8 cellular contexts compared by ENCODE assay signal in genomic region chr19:17266975-17267788, GRCh38. TPM values are rescaled to one million over a fixed set of nuclear protein-coding genes. Genes with fewer than 3 reads are reported as not detected.
DNase-seq lines count a peak whose midpoint lies in the region; ATAC-seq and TF ChIP-seq lines count a peak whose summit lies in the region.

BABAM1 (plus strand) TSS chr19:17267443; CDS start chr19:17268807, 1,364 bp downstream.

- H3K27me3 ChIP-seq in heart right ventricle = no peaks in the 10 kb centered on the region
- no peaks in the 10 kb centered on the region for H3K27me3 ChIP-seq in upper lobe of left lung

- TF ChIP-seq POLR2A in upper lobe of left lung (IDR thresholded peaks at IDR 0.05) = peak in 2 of 4 donors; percentile 31 to 51

- H3K9me3 ChIP-seq in heart right ventricle (no peaks in the 10 kb centered on the region), upper lobe of left lung (no peaks in the 10 kb centered on the region)

- H3K36me3 ChIP-seq in heart right ventricle (peaks cover 0 to 36% (median 20%) of the 10 kb centered on the region in 9 donors), upper lobe of left lung (peaks cover 6 to 34% (median 26%) of the 10 kb centered on the region in 4 donors)

- intact Hi-C loops in T-helper 1 cell treated with Interleukin-12 subunit alpha and Interleukin-12 subunit beta and Interleukin-4 antibody, amounts not matched to agents 30 ng/mL and 1 ng/mL, for 36 hours (cut with micrococcal nuclease) = loop anchor here (1.0 to 5.0 kb wide), 13 partner anchors 15 to 695 kb away; partner anchors contain the start of genes DDA1, GTPBP3, HAUS8 and MRPL34
- intact Hi-C loops in heart right ventricle (cut with DNase I) (no loop called here), posterior cingulate gyrus (cut with DNase I) (loop anchor here (5.0 to 10.0 kb wide), 2 partner anchors 40 to 52 kb away; partner anchors contain the start of genes DDA1, MRPL34 and USE1)

- peak within 1 kb of the TSS; percentile 18 to 96 (median 82) for H3K27ac ChIP-seq in heart right ventricle
- H3K27ac ChIP-seq in upper lobe of left lung = peak within 1 kb of the TSS; percentile 63 to 86 (median 74)

- ATAC-seq in HG02870 (IDR thresholded peaks at IDR 0.05; ENCODE audit: unreplicated experiment) (peak; percentile 91), heart right ventricle (peak; percentile 95 to 97 (median 96)), upper lobe of left lung (ENCODE audit: low FRiP score in 2 of 2) (peak; percentile 98)

- no peak for TF ChIP-seq CTCF in GM13976 (IDR thresholded peaks at IDR 0.05; ENCODE audit: borderline replicate concordance, control extremely low read depth, extremely low read depth, insufficient read depth, missing control alignments)
- no peak for TF ChIP-seq CTCF in heart right ventricle (IDR thresholded peaks at IDR 0.05)
- TF ChIP-seq CTCF in upper lobe of left lung (IDR thresholded peaks at IDR 0.05) = no peak

- H3K4me1 ChIP-seq in heart right ventricle = peaks cover 2 to 36% (median 20%) of the 10 kb centered on the region in 9 donors
- H3K4me1 ChIP-seq in upper lobe of left lung = peaks cover 6 to 30% (median 16%) of the 10 kb centered on the region in 4 donors

- no peak for TF ChIP-seq EP300 in upper lobe of left lung (IDR thresholded peaks at IDR 0.05)

- in situ Hi-C loops in GM13976 (cut with MboI; ENCODE audit: low sequenced_read_pairs, unreplicated experiment) = no loop called here

- peak within 1 kb of the TSS; percentile 56 to 97 (median 80) for H3K4me3 ChIP-seq in heart right ventricle
- H3K4me3 ChIP-seq in upper lobe of left lung = peak within 1 kb of the TSS; percentile 39 to 91 (median 66)

- DNase-seq in GM13976 (ENCODE audit: low spot score) (peak; percentile 97), NCI-H146 treated with DMSO at 0.1 percent for 48 hours (lab: John Stamatoyannopoulos, UW; ENCODE audit: unreplicated experiment) (peak; percentile 99), amniotic epithelial cell (ENCODE audit: low read depth) (peak; percentile 100), heart right ventricle (peak; percentile 87 to 99), posterior cingulate gyrus (peak; percentile 92 to 99 (median 96)), upper lobe of left lung (peak; percentile 90 to 98)

- 0 to 1% methylated on average over 27 of the region's 27 CpGs for WGBS in heart right ventricle, 2 donors
- WGBS in upper lobe of left lung, 2 donors = 0 to 1% methylated on average over 27 of the region's 27 CpGs

RNA-seq across cellular contexts. Expression of gene BABAM1, which starts in this region (rescaled TPM):
- 107 and 113 TPM in 2 replicates for total RNA-seq in T-helper 1 cell treated with Interleukin-12 subunit alpha and Interleukin-12 subunit beta and Interleukin-4 antibody, amounts not matched to agents 30 ng/mL and 1 ng/mL, for 36 hours
- total RNA-seq in heart right ventricle (10 to 100 TPM; 64.5 to 83.4 (median 74.4) TPM), upper lobe of left lung (10 to 100 TPM; 45.1 to 95.3 (median 82.3) TPM)
- 10 to 100 TPM; 68.9 to 88.2 TPM for polyA plus RNA-seq in heart right ventricle

Comparison
In these comparisons a context has a peak if more than half of its experiments do, and no peak if none do; other contexts are left out.
1. Peak in every context shown above with its lines: DNase-seq, ATAC-seq, H3K4me3 ChIP-seq and H3K27ac ChIP-seq.
2. intact Hi-C loops: an anchor here in T-helper 1 cell treated with Interleukin-12 subunit alpha and Interleukin-12 subunit beta and Interleukin-4 antibody, amounts not matched to agents 30 ng/mL and 1 ng/mL, for 36 hours (1.0 to 5.0 kb wide) and posterior cingulate gyrus (5.0 to 10.0 kb wide); none called in heart right ventricle.